ENCODE assay signal across 8 cellular contexts in genomic region chr19:16184665-16185122, GRCh38. TPM values are rescaled to one million over a fixed set of nuclear protein-coding genes. Genes with fewer than 3 reads are reported as not detected.
A peak's percentile ranks its signal among the peaks of the same experiment; 100 is the strongest.
DNase-seq lines count a peak whose midpoint lies in the region; ATAC-seq, FAIRE-seq and TF ChIP-seq lines count a peak whose summit lies in the region.

No MANE protein-coding gene starts in this region.

- H4K20me1 ChIP-seq in astrocyte (ENCODE audit: insufficient read depth, low read length): peaks cover 19% of the 10 kb centered on the region

- FAIRE-seq in astrocyte (lab: Jason Lieb, UNC): no peak

- peak overlapping the region; percentile 100 for H3K4me2 ChIP-seq in astrocyte (ENCODE audit: low read length)

- no peak for TF ChIP-seq POLR2A in transverse colon (IDR thresholded peaks at IDR 0.05)

- H3K27ac ChIP-seq in astrocyte (ENCODE audit: low read depth, low read length) (no peak overlapping the region), lung (ENCODE audit: low read depth in 1 of 2, low read length in 1 of 2) (peak overlapping the region in 1 of 2 donors; percentile 23), transverse colon (peak overlapping the region; percentile 76 to 92 (median 86))

- H3K36me3 ChIP-seq in astrocyte (ENCODE audit: insufficient read depth, low read length): peaks cover 6% of the 10 kb centered on the region
- peaks cover 0 to 17% of the 10 kb centered on the region in 2 donors for H3K36me3 ChIP-seq in lung (ENCODE audit: control insufficient read depth in 2 of 2, insufficient read depth in 2 of 2, low read length in 2 of 2)
- H3K36me3 ChIP-seq in transverse colon: peaks cover 0 to under 1% (median 0%) of the 10 kb centered on the region in 4 donors

- no peak for TF ChIP-seq CTCF in astrocyte (IDR thresholded peaks at IDR 0.05; ENCODE audit: insufficient read depth, low read depth, low read length)
- no peak for TF ChIP-seq CTCF in lung (IDR thresholded peaks at IDR 0.05; ENCODE audit: control extremely low read depth, extremely low read depth)
- TF ChIP-seq CTCF in transverse colon (IDR thresholded peaks at IDR 0.05): no peak

- intact Hi-C loops in transverse colon (cut with DNase I; ENCODE audit: low total_unique reads) (loop anchor here (5.0 to 10.0 kb wide), 2 partner anchors 142 to 560 kb away; no protein-coding TSS in a partner anchor), posterior vena cava (cut with DNase I) (loop anchor here (5.0 to 10.0 kb wide), 5 partner anchors 70 to 560 kb away; partner anchors contain the start of gene RAB8A (in 1 of the 2))

- WGBS in lung, 2 donors: 44 to 46% methylated on average over 18 of the region's 18 CpGs
- 8 to 40% methylated on average over 8 to 18 of the region's 18 CpGs for WGBS in transverse colon (ENCODE audit: low coverage in 1 of 2), 2 donors

- H2AFZ ChIP-seq in astrocyte (ENCODE audit: low read depth, low read length): peak overlapping the region; percentile 70

- H3K27me3 ChIP-seq in astrocyte (ENCODE audit: insufficient read depth, low read length) (no peaks in the 10 kb centered on the region), lung (ENCODE audit: control insufficient read depth, insufficient read depth) (no peaks in the 10 kb centered on the region), transverse colon (peaks cover 3% of the 10 kb centered on the region)

- peaks cover 20% of the 10 kb centered on the region for H3K27me3 Mint-ChIP-seq in activated naive CD4-positive, alpha-beta T cell treated with anti-CD3 and anti-CD28 coated beads, Interleukin-2, amount 10 ng/mL, durations not matched to agents 7 days and 5 days
- no peaks in the 10 kb centered on the region for H3K27me3 Mint-ChIP-seq in astrocyte (ENCODE audit: low read depth, unreplicated experiment)

- TF ChIP-seq EP300 in transverse colon (IDR thresholded peaks at IDR 0.05; ENCODE audit: low read depth): no peak

- peaks cover 40% of the 10 kb centered on the region for H3K4me1 Mint-ChIP-seq in activated naive CD4-positive, alpha-beta T cell treated with anti-CD3 and anti-CD28 coated beads, Interleukin-2, amount 10 ng/mL, durations not matched to agents 7 days and 5 days
- H3K4me1 Mint-ChIP-seq in astrocyte (ENCODE audit: low read depth, unreplicated experiment): peaks cover 7% of the 10 kb centered on the region

- no peak for DNase-seq in activated naive CD4-positive, alpha-beta T cell treated with anti-CD3 and anti-CD28 coated beads, Interleukin-2, amount 10 ng/mL, durations not matched to agents 7 days and 5 days
- no peak for DNase-seq in activated naive CD4-positive, alpha-beta T cell treated with anti-CD3 and anti-CD28 coated beads, Interleukin-2, amount 50 U/mL, for 72 hours (ENCODE audit: low spot score in 2 of 2)
- DNase-seq in astrocyte (ENCODE audit: low read depth): no peak
- DNase-seq in lung (ENCODE audit: low spot score): no peak
- no peak for DNase-seq in transverse colon
- no peak for DNase-seq in cerebellar cortex (ENCODE audit: low spot score)
- no peak for DNase-seq in superior temporal gyrus (ENCODE audit: extremely low spot score)
- no peak for DNase-seq in posterior vena cava (ENCODE audit: low spot score)

- H3K79me2 ChIP-seq in astrocyte (ENCODE audit: insufficient read depth, low read length): peaks cover 31% of the 10 kb centered on the region

- H3K36me3 Mint-ChIP-seq in activated naive CD4-positive, alpha-beta T cell treated with anti-CD3 and anti-CD28 coated beads, Interleukin-2, amount 10 ng/mL, durations not matched to agents 7 days and 5 days: peaks cover 25% of the 10 kb centered on the region
- H3K36me3 Mint-ChIP-seq in activated naive CD4-positive, alpha-beta T cell treated with anti-CD3 and anti-CD28 coated beads, Interleukin-2, amount 50 U/mL, for 72 hours: peaks cover 6 to 12% of the 10 kb centered on the region in 2 donors
- peaks cover 11% of the 10 kb centered on the region for H3K36me3 Mint-ChIP-seq in astrocyte (ENCODE audit: low read depth, unreplicated experiment)

- in situ Hi-C loops in transverse colon (cut with MboI; ENCODE audit: low pct_ligation_motif_present in 1 of 4, low pct_unique_long_range_greater_than_20kb in 1 of 4, low sequenced_read_pairs in 3 of 4): loop anchor here (10.0 to 25.0 kb wide), 5 partner anchors 130 to 560 kb away; partner anchors contain the start of gene CYP4F3 (in 3 of the 4)

- no peaks in the 10 kb centered on the region for H3K9me3 Mint-ChIP-seq in activated naive CD4-positive, alpha-beta T cell treated with anti-CD3 and anti-CD28 coated beads, Interleukin-2, amount 10 ng/mL, durations not matched to agents 7 days and 5 days
- no peaks in the 10 kb centered on the region for H3K9me3 Mint-ChIP-seq in activated naive CD4-positive, alpha-beta T cell treated with anti-CD3 and anti-CD28 coated beads, Interleukin-2, amount 50 U/mL, for 72 hours
- no peaks in the 10 kb centered on the region for H3K9me3 Mint-ChIP-seq in astrocyte (ENCODE audit: unreplicated experiment)

- H3K4me1 ChIP-seq in astrocyte (ENCODE audit: insufficient read depth, low read length) (peaks cover 16% of the 10 kb centered on the region), lung (ENCODE audit: control insufficient read depth in 2 of 2, insufficient read depth in 2 of 2, low read length in 2 of 2) (peaks cover 3 to 12% of the 10 kb centered on the region in 2 donors), transverse colon (peaks cover 12 to 37% (median 18%) of the 10 kb centered on the region in 4 donors)

- CTCF ChIA-PET in activated naive CD4-positive, alpha-beta T cell treated with anti-CD3 and anti-CD28 coated beads, Interleukin-2, amount 10 ng/mL, durations not matched to agents 7 days and 5 days (lab: Charles Lee): interaction anchor here (0.6 to 3.3 kb wide), 11 partner anchors 11 to 373 kb away, joined by 3 to 38 read pairs (median 3); partner anchors contain the start of genes CIB3 and HSH2D

- H3K4me3 ChIP-seq in astrocyte (ENCODE audit: insufficient read depth, low read depth, low read length) (peak overlapping the region; percentile 97), lung (peak overlapping the region; percentile 36), transverse colon (peak overlapping the region; percentile 33 to 92 (median 90))

- peak overlapping the region; percentile 100 for H3K4me3 Mint-ChIP-seq in activated naive CD4-positive, alpha-beta T cell treated with anti-CD3 and anti-CD28 coated beads, Interleukin-2, amount 10 ng/mL, durations not matched to agents 7 days and 5 days
- peak overlapping the region; percentile 99 for H3K4me3 Mint-ChIP-seq in astrocyte (ENCODE audit: unreplicated experiment)

- H3K9me3 ChIP-seq in astrocyte (ENCODE audit: insufficient read depth, low read depth, low read length) (no peaks in the 10 kb centered on the region), lung (ENCODE audit: control insufficient read depth in 2 of 2, insufficient read depth in 1 of 2, low read length in 1 of 2) (no peaks in the 10 kb centered on the region), transverse colon (no peaks in the 10 kb centered on the region)

- peak overlapping the region; percentile 97 for H3K9ac ChIP-seq in astrocyte (ENCODE audit: low read length)

- H3K27ac Mint-ChIP-seq in activated naive CD4-positive, alpha-beta T cell treated with anti-CD3 and anti-CD28 coated beads, Interleukin-2, amount 10 ng/mL, durations not matched to agents 7 days and 5 days: peak overlapping the region; percentile 97
- H3K27ac Mint-ChIP-seq in activated naive CD4-positive, alpha-beta T cell treated with anti-CD3 and anti-CD28 coated beads, Interleukin-2, amount 50 U/mL, for 72 hours: peak overlapping the region in 1 of 2 donors; percentile 97
- no peak overlapping the region for H3K27ac Mint-ChIP-seq in astrocyte (ENCODE audit: unreplicated experiment)

- no peak for ATAC-seq in activated naive CD4-positive, alpha-beta T cell treated with anti-CD3 and anti-CD28 coated beads, Interleukin-2, amount 50 U/mL, for 72 hours
- ATAC-seq in lung (ENCODE audit: insufficient read depth, low FRiP score): no peak

RNA-seq across cellular contexts. Expression of gene FAM32A, which starts 0.5 kb away (rescaled TPM):
- 10 to 100 TPM; 49.9 to 53.2 TPM for total RNA-seq in activated naive CD4-positive, alpha-beta T cell treated with anti-CD3 and anti-CD28 coated beads, Interleukin-2, amount 50 U/mL, for 72 hours
- total RNA-seq in astrocyte (95.4 and 106 TPM in 2 replicates), lung (10 to 100 TPM; 53.5 to 73.2 TPM), transverse colon (100 to 1,000 TPM in 1 of 4 donors, 10 to 100 TPM in 3; 73.0 to 106 (median 88.6) TPM), posterior vena cava (10 to 100 TPM; 46.4 to 47.8 TPM)
- polyA plus RNA-seq in lung: 10 to 100 TPM; 64.5 to 81.7 TPM

RNA-seq across cellular contexts. Expression of gene CIB3, which starts 11.4 kb away (rescaled TPM):
- total RNA-seq in activated naive CD4-positive, alpha-beta T cell treated with anti-CD3 and anti-CD28 coated beads, Interleukin-2, amount 50 U/mL, for 72 hours: 1 to 10 TPM in 1 of 2 donors, not detected in 1; 1.0 TPM
- total RNA-seq in astrocyte (not detected in 2 replicates), lung (not detected), transverse colon (not detected), posterior vena cava (not detected)
- under 1 TPM in 1 of 2 donors, not detected in 1; 0.07 TPM for polyA plus RNA-seq in lung

RNA-seq across cellular contexts. Expression of gene AP1M1, which starts 13.0 kb away (rescaled TPM):
- total RNA-seq in activated naive CD4-positive, alpha-beta T cell treated with anti-CD3 and anti-CD28 coated beads, Interleukin-2, amount 50 U/mL, for 72 hours: 100 to 1,000 TPM; 105 to 139 TPM
- total RNA-seq in astrocyte: 87.6 and 90.8 TPM in 2 replicates
- total RNA-seq in lung: 10 to 100 TPM; 38.5 to 85.7 TPM
- polyA plus RNA-seq in lung: 10 to 100 TPM; 31.2 to 70.0 TPM
- 10 to 100 TPM; 15.1 to 41.8 (median 35.0) TPM for total RNA-seq in transverse colon
- total RNA-seq in posterior vena cava: 10 to 100 TPM; 59.4 to 66.4 TPM

RNA-seq across cellular contexts. Expression of gene HSH2D, which starts 41.2 kb away (rescaled TPM):
- total RNA-seq in activated naive CD4-positive, alpha-beta T cell treated with anti-CD3 and anti-CD28 coated beads, Interleukin-2, amount 50 U/mL, for 72 hours: 10 to 100 TPM; 23.9 to 49.8 TPM
- total RNA-seq in astrocyte (not detected in 2 replicates), lung (1 to 10 TPM; 5.5 to 6.1 TPM), transverse colon (10 to 100 TPM; 17.6 to 55.4 (median 30.8) TPM), posterior vena cava (1 to 10 TPM in 1 of 2 donors, under 1 TPM in 1; 0.81 to 1.1 TPM)
- polyA plus RNA-seq in lung: 1 to 10 TPM; 6.6 to 9.3 TPM

Comparison
In these comparisons a context has a peak if more than half of its experiments do, and no peak if none do; other contexts are left out.
1. H3K4me3 ChIP-seq: peak in every context shown above with its lines; median percentile 97 in astrocyte; 90 in transverse colon; 36 in lung.